ENCODE assay signal across 18 cellular contexts in the genomic region with DNA sequence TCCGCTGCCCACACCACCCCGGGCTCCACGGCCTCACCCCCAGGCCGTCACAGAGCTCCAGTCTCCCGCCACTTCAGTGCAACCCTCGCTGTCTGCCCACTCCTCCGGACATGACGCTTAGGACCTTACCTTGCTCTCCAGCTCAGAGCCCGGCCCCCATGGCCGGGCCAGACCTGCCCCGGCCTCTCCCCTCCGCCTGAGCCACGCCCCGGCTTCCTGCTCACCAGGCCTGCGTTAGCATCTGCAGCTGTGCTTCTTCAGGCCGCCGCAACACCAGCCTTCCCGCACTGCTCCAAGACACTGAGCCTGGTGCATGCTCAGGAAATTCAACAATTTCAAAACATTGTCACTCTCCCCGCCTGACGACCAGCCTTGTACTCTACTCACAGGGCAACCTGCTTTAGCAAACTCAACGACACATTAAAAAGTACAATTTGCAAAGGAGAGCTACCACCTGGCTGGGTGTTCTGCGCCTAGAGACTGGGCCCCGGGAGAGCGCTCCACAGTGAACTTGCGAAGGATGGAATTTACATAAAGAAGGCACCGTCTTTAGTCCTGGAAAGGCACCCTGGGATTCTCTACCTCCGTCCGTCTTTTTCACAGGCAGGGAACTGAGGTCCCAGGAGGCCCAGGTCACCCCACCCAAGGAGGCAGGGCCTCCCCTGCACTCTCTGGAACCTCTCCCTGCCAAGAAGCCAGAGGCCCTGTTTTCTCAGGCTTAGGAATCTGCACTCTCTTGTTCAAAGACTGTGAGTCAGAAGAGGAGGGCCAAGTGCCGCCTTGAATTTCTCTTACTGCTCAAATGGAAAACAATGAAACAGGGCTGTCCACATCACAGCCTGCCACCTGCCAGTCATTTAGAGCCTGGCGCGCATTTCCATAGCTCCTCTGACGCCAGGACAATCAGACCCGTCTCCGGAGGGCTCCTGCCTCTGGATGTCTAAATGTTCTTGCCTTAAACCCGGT. TPM values are rescaled to one million over a fixed set of nuclear protein-coding genes. Genes with fewer than 3 reads are reported as not detected.
DNase-seq lines count a peak whose midpoint lies in the region; ATAC-seq, FAIRE-seq and TF ChIP-seq lines count a peak whose summit lies in the region.
"Had no signal": no experiment of that assay in that cellular context is flagged by ENCODE, and none has a peak within 500 bp of the region (broad histone marks: within the 10 kb centered on the region; RNA-seq: fewer than 3 reads in every experiment).

No MANE protein-coding gene starts in this region.

- intact Hi-C loops in IMR-90 (cut with micrococcal nuclease) = no loop called here
- intact Hi-C loops in prostate gland (cut with DNase I) = no loop called here

- H4K5ac ChIP-seq in IMR-90 (ENCODE audit: low read depth, low read length) = no peak overlapping the region

- 82% methylated on average over 17 of the region's 35 CpGs; no CpG with 5 or more reads in 1 of the 2 experiments for WGBS in IMR-90 (ENCODE audit: extremely low coverage in 2 of 2, insufficient read length in 1 of 2), 2 experiments
- WGBS in prostate gland = 76% methylated on average over 35 of the region's 35 CpGs
- WGBS in small intestine, 3 donors = 84 to 88% (median 86%) methylated on average over 35 of the region's 35 CpGs

- no peak for TF ChIP-seq POLR2A in IMR-90 (IDR thresholded peaks at IDR 0.05; ENCODE audit: low read depth, low read length)
- no peak for TF ChIP-seq POLR2A in prostate gland (IDR thresholded peaks at IDR 0.05)
- TF ChIP-seq POLR2A in GM18505 (IDR thresholded peaks at IDR 0.05; ENCODE audit: borderline replicate concordance, extremely low read depth, insufficient read depth, insufficient read length) = no peak

- H3K9me3 ChIP-seq in IMR-90 (ENCODE audit: control insufficient read depth, insufficient read depth, low read length) (no peaks in the 10 kb centered on the region; the same call in 1 of the 2 replicates), iPS-18a (ENCODE audit: control insufficient read depth, low read depth, low read length) (peaks cover 8% of the 10 kb centered on the region), prostate gland (no peaks in the 10 kb centered on the region), small intestine (ENCODE audit: control insufficient read depth, low read depth) (no peaks in the 10 kb centered on the region)
- H3K9me3 ChIP-seq: vagina had no signal

- no peak for FAIRE-seq in small intestine (lab: Jason Lieb, UNC)
- FAIRE-seq: frontal cortex, HTR-8/SVneo, kidney had no signal

- ATAC-seq in IMR-90 (ENCODE audit: low read depth) (0 out of 2 replicates have a peak, but pooled peaks have one; percentile 35), GM18505 (IDR thresholded peaks at IDR 0.05; ENCODE audit: unreplicated experiment) (no peak)
- ATAC-seq: SK-N-SH treated with all-trans-retinoic acid at 6 μM for 48 hours had no signal

- H3K14ac ChIP-seq in IMR-90 (replicated peaks; ENCODE audit: low read depth, low read length) = no peak overlapping the region

- peaks cover 26% of the 10 kb centered on the region for H3K36me3 Mint-ChIP-seq in chondrocyte (ENCODE audit: low read depth)

- peaks cover 15% of the 10 kb centered on the region for H3K4me1 Mint-ChIP-seq in chondrocyte (ENCODE audit: low read depth)

- H2BK120ac ChIP-seq in IMR-90 (ENCODE audit: low read depth, low read length) = no peak overlapping the region

- H3K56ac ChIP-seq in IMR-90 (ENCODE audit: extremely low read depth, insufficient read depth, low read length) = no peak overlapping the region

- no peak overlapping the region for H3K18ac ChIP-seq in IMR-90 (ENCODE audit: low read depth, low read length)

- CTCF ChIA-PET in IMR-90 (lab: Yijun Ruan, JAX) = no interaction called here

- H2BK15ac ChIP-seq in IMR-90 (ENCODE audit: low read depth, low read length) = no peak overlapping the region

- no peak overlapping the region for H2AK5ac ChIP-seq in IMR-90 (ENCODE audit: low read depth, low read length)

- no peaks in the 10 kb centered on the region for H3K27me3 Mint-ChIP-seq in chondrocyte (ENCODE audit: low read depth)

- dilution Hi-C loops in IMR-90 (cut with HindIII; ENCODE audit: low sequenced_read_pairs, unreplicated experiment) = no loop called here

- no peak for TF ChIP-seq CTCF in IMR-90 (conservative IDR thresholded peaks at IDR 0.05; ENCODE audit: low read depth, low read length)
- TF ChIP-seq CTCF in chondrocyte (IDR thresholded peaks at IDR 0.05) = no peak
- no peak for TF ChIP-seq CTCF in retinal pigment epithelial cell (conservative IDR thresholded peaks at IDR 0.05; ENCODE audit: low read depth, low read length)
- TF ChIP-seq CTCF in prostate gland (IDR thresholded peaks at IDR 0.05) = no peak

- H3K9me1 ChIP-seq in IMR-90 (ENCODE audit: insufficient read depth, low read length) = no peaks in the 10 kb centered on the region

- H3K27me3 ChIP-seq in IMR-90 (ENCODE audit: control insufficient read depth, insufficient read depth, low read length) = no peaks in the 10 kb centered on the region
- H3K27me3 ChIP-seq in iPS-18a (ENCODE audit: control insufficient read depth, insufficient read depth, low read length) = no peaks in the 10 kb centered on the region
- no peaks in the 10 kb centered on the region for H3K27me3 ChIP-seq in prostate gland (replicated peaks; ENCODE audit: insufficient read depth)
- no peaks in the 10 kb centered on the region for H3K27me3 ChIP-seq in small intestine (ENCODE audit: control insufficient read depth in 2 of 2, insufficient read depth in 2 of 2, low read length in 2 of 2)
- H3K27me3 ChIP-seq: vagina had no signal

- H3K4me3 Mint-ChIP-seq in chondrocyte (ENCODE audit: unreplicated experiment) = no peak overlapping the region

- H3K23ac ChIP-seq in IMR-90 (ENCODE audit: low read depth, low read length) = no peak overlapping the region

- H4K91ac ChIP-seq in IMR-90 (ENCODE audit: insufficient read depth, low read depth, low read length) = no peak overlapping the region

- H2BK20ac ChIP-seq in IMR-90 (ENCODE audit: low read depth, low read length) = no peak overlapping the region

- 0 out of 4 replicates have a peak, but pooled peaks cover 0 to 3% of the 10 kb centered on the region in 2 experiments for H3K79me1 ChIP-seq in IMR-90 (ENCODE audit: low read depth in 1 of 2, low read length in 2 of 2)

- H3K4me2 ChIP-seq in IMR-90 (ENCODE audit: low read depth, low read length) = no peak overlapping the region

- no peaks in the 10 kb centered on the region for H4K20me1 ChIP-seq in IMR-90 (ENCODE audit: insufficient read depth, low read length)

- no peak overlapping the region for H3K27ac ChIP-seq in IMR-90 (ENCODE audit: insufficient read depth, low read length)
- peak overlapping the region; percentile 41 for H3K27ac ChIP-seq in iPS-18a (ENCODE audit: low read length)
- no peak overlapping the region for H3K27ac ChIP-seq in prostate gland
- no peak overlapping the region for H3K27ac ChIP-seq in small intestine (ENCODE audit: low read depth in 1 of 2, low read length in 1 of 2)
- H3K27ac ChIP-seq: vagina, WERI-Rb-1 had no signal

- H3K36me3 ChIP-seq in IMR-90 (ENCODE audit: control insufficient read depth, insufficient read depth, low read length) = peaks cover 13% of the 10 kb centered on the region
- peaks cover 5% of the 10 kb centered on the region for H3K36me3 ChIP-seq in iPS-18a (ENCODE audit: control insufficient read depth, low read depth, low read length)
- no peaks in the 10 kb centered on the region for H3K36me3 ChIP-seq in prostate gland
- H3K36me3 ChIP-seq in small intestine (ENCODE audit: control insufficient read depth in 2 of 2, insufficient read depth in 2 of 2, low read length in 2 of 2) = no peaks in the 10 kb centered on the region

- H3K27ac Mint-ChIP-seq in chondrocyte (ENCODE audit: unreplicated experiment) = peak overlapping the region; percentile 38

- no peak overlapping the region for H4K8ac ChIP-seq in IMR-90 (ENCODE audit: low read depth in 2 of 2, low read length in 2 of 2)

- no peak overlapping the region for H3K4ac ChIP-seq in IMR-90 (ENCODE audit: low read depth, low read length)

- H2AFZ ChIP-seq in IMR-90 (replicated peaks; ENCODE audit: low read length, poor library complexity) = no peak overlapping the region

- in situ Hi-C loops in IMR-90 (cut with MboI; ENCODE audit: low sequenced_read_pairs) = no loop called here

- no peaks in the 10 kb centered on the region for H3K4me1 ChIP-seq in IMR-90 (ENCODE audit: control insufficient read depth, insufficient read depth, low read length)
- peaks cover 33% of the 10 kb centered on the region for H3K4me1 ChIP-seq in iPS-18a (ENCODE audit: control insufficient read depth, low read depth, low read length)
- no peaks in the 10 kb centered on the region for H3K4me1 ChIP-seq in prostate gland (replicated peaks)
- H3K4me1 ChIP-seq in small intestine (ENCODE audit: control insufficient read depth in 2 of 2, insufficient read depth in 1 of 2, low read depth in 1 of 2, low read length in 1 of 2) = no peaks in the 10 kb centered on the region
- H3K4me1 ChIP-seq: vagina had no signal

- DNase-seq in IMR-90 (peak; percentile 35), chondrocyte (ENCODE audit: low spot score) (no peak), retinal pigment epithelial cell (ENCODE audit: low read depth) (peak; percentile 36), prostate gland (ENCODE audit: low spot score) (no peak), dermis blood vessel endothelial cell (no peak), small intestine (no peak)
- DNase-seq: activated naive CD4-positive, alpha-beta T cell; kidney; NCI-H226; stimulated activated CD4-positive, alpha-beta T cell treated with anti-CD3 and anti-CD28 coated beads, Interleukin-4, amount 100 ng/mL, for 4 hours; stimulated activated naive CD4-positive, alpha-beta T cell; WERI-Rb-1 had no signal

- POLR2A ChIA-PET in IMR-90 (lab: Charles Lee; ENCODE audit: unreplicated experiment) = no interaction called here

- no TSS peak for BruUV-seq in IMR-90 (replicated peaks; lab: Mats Ljungman, UMichigan)

- no peak overlapping the region for H3K9ac ChIP-seq in IMR-90 (ENCODE audit: low read depth, low read length)
- H3K9ac ChIP-seq in iPS-18a (ENCODE audit: low read length) = peak overlapping the region; percentile 4

- no peak overlapping the region for H3K4me3 ChIP-seq in IMR-90 (ENCODE audit: insufficient read depth, low read depth, low read length)
- H3K4me3 ChIP-seq in iPS-18a (ENCODE audit: low read length) = peak overlapping the region; percentile 39
- no peak overlapping the region for H3K4me3 ChIP-seq in retinal pigment epithelial cell (ENCODE audit: low read length)
- H3K4me3 ChIP-seq in prostate gland = no peak overlapping the region
- no peak overlapping the region for H3K4me3 ChIP-seq in small intestine (ENCODE audit: low read depth in 1 of 2, low read length in 2 of 2)
- H3K4me3 ChIP-seq: vagina had no signal

- H2BK5ac ChIP-seq in IMR-90 (ENCODE audit: low read depth, low read length, poor library complexity, severe bottlenecking) = no peak overlapping the region

- H3K9me3 Mint-ChIP-seq in chondrocyte (ENCODE audit: low read depth) = peaks cover 7% of the 10 kb centered on the region

- no peak for TF ChIP-seq RAD21 in IMR-90 (IDR thresholded peaks at IDR 0.05; ENCODE audit: low read length)

- no peak overlapping the region for H2AK9ac ChIP-seq in IMR-90 (replicated peaks; ENCODE audit: low read depth, low read length, poor library complexity)

RNA-seq across cellular contexts. Expression of gene STX2, which starts 51.3 kb away (rescaled TPM):
- 26.9 and 42.8 TPM in 2 replicates for total RNA-seq in IMR-90 (2012; rRNA removed)
- polyA plus RNA-seq in IMR-90 (2012; rRNA removed) = 26.9 and 32.5 TPM in 2 replicates
- 7.6 and 10.3 TPM in 2 replicates for polyA plus RNA-seq in IMR-90 (2012; cell fraction: cytosol; rRNA removed)
- polyA plus RNA-seq in IMR-90 (2012; cell fraction: nucleus; rRNA removed; ENCODE audit: low replicate concordance) = 5.6 and 28.5 TPM in 2 replicates
- 28.4 to 42.6 TPM (median 40.4 TPM) in 3 replicates for total RNA-seq in chondrocyte
- total RNA-seq in prostate gland = 10 to 100 TPM in 1 of 2 donors, 1 to 10 TPM in 1; 5.3 to 11.5 TPM
- 31.1 and 34.7 TPM in 2 replicates for total RNA-seq in dermis blood vessel endothelial cell
- 1 to 10 TPM in 2 of 3 donors, under 1 TPM in 1; 0.45 to 5.7 (median 3.2) TPM for polyA plus RNA-seq in small intestine

Comparison
In these comparisons a context has a peak if more than half of its experiments do, and no peak if none do; other contexts are left out.
1. DNase-seq: peak in IMR-90 (single experiment) and retinal pigment epithelial cell (single experiment); none in chondrocyte (single experiment), prostate gland (single experiment), dermis blood vessel endothelial cell (single experiment) and small intestine (single experiment).